In genomic region chr10:47454294-47455058, GRCh38 we compare ENCODE assay signal across 29 cellular contexts. TPM values are rescaled to one million over a fixed set of nuclear protein-coding genes. Genes with fewer than 3 reads are reported as not detected.
"Had no signal": no experiment of that assay in that cellular context is flagged by ENCODE, and none has a peak within 500 bp of the region (broad histone marks: within the 10 kb centered on the region; RNA-seq: fewer than 3 reads in every experiment).

No MANE protein-coding gene starts in this region.

- H3K27me3 ChIP-seq: breast epithelium, vagina had no signal

- H3K9me3 Mint-ChIP-seq: activated naive CD4-positive, alpha-beta T cell treated with anti-CD3 and anti-CD28 coated beads, Interleukin-2, amount 50 U/mL, for 24 hours; mesothelial cell of epicardium; neural crest cell; T-cell; WTC11 had no signal

- ATAC-seq: activated CD8-positive, alpha-beta T cell treated with anti-CD3 and anti-CD28 coated beads, Interleukin-2, amount 10 ng/mL, durations not matched to agents 7 days and 5 days; foreskin keratinocyte; left colon; psoas muscle; right cardiac atrium; T-cell; WTC11 had no signal

- H3K27ac ChIP-seq: breast epithelium, epithelial cell of prostate, foreskin keratinocyte, psoas muscle, stomach, vagina had no signal

- H3K4me1 Mint-ChIP-seq: activated naive CD4-positive, alpha-beta T cell treated with anti-CD3 and anti-CD28 coated beads, Interleukin-2, amount 50 U/mL, for 24 hours; T-cell had no signal

- H3K4me3 Mint-ChIP-seq: activated CD8-positive, alpha-beta T cell treated with anti-CD3 and anti-CD28 coated beads, Interleukin-2, amount 10 ng/mL, durations not matched to agents 7 days and 5 days; activated naive CD4-positive, alpha-beta T cell treated with anti-CD3 and anti-CD28 coated beads, Interleukin-2, amount 50 U/mL, for 24 hours; mesothelial cell of epicardium; neural crest cell; T-cell; WTC11 had no signal

- H3K36me3 ChIP-seq: breast epithelium, stomach, vagina had no signal

- H3K4me1 ChIP-seq: breast epithelium, psoas muscle, stomach, vagina had no signal

- H3K36me3 Mint-ChIP-seq: activated naive CD4-positive, alpha-beta T cell treated with anti-CD3 and anti-CD28 coated beads, Interleukin-2, amount 50 U/mL, for 24 hours; mesothelial cell of epicardium; T-cell; WTC11 had no signal

- H3K27ac Mint-ChIP-seq: activated CD8-positive, alpha-beta T cell treated with anti-CD3 and anti-CD28 coated beads, Interleukin-2, amount 10 ng/mL, durations not matched to agents 7 days and 5 days; activated naive CD4-positive, alpha-beta T cell treated with anti-CD3 and anti-CD28 coated beads, Interleukin-2, amount 50 U/mL, for 24 hours; mesothelial cell of epicardium; T-cell; WTC11 had no signal

- H3K4me3 ChIP-seq: breast epithelium, lung, psoas muscle, stomach, vagina had no signal

- DNase-seq: activated CD4-positive, alpha-beta T cell treated with anti-CD3 and anti-CD28 coated beads for 4 hours; activated CD8-positive, alpha-beta T cell treated with anti-CD3 and anti-CD28 coated beads, Interleukin-2, amount 10 ng/mL, durations not matched to agents 7 days and 5 days; activated effector memory CD4-positive, alpha-beta T cell treated with Interleukin-2 at 50 U/mL for 16 hours; activated T-cell treated with anti-CD3 and anti-CD28 coated beads, Interleukin-2, amount 50 U/mL, for 48 hours; cerebellar nuclear complex; dermis blood vessel endothelial cell; foreskin keratinocyte; glutamatergic neuron; hippocampal formation; left colon; psoas muscle; right cardiac atrium; stimulated activated CD4-positive, alpha-beta T cell treated with anti-CD3 and anti-CD28 coated beads, Interleukin-2, amount 100 ng/mL, for 24 hours; stomach; T-cell; trophoblast cell had no signal

- H3K9me3 ChIP-seq: breast epithelium, psoas muscle, stomach, vagina had no signal

RNA-seq across cellular contexts. Expression of gene ANXA8, which starts 29.4 kb away (rescaled TPM):
- total RNA-seq: activated CD8-positive, alpha-beta T cell treated with anti-CD3 and anti-CD28 coated beads, Interleukin-2, amount 10 ng/mL, durations not matched to agents 7 days and 5 days; dermis blood vessel endothelial cell; fibroblast of lung; left colon; neural crest cell; skeletal muscle tissue; T-cell; temporal lobe had no signal

RNA-seq across cellular contexts. Expression of gene FAM25G, which starts 37.0 kb away (rescaled TPM):
- total RNA-seq: activated CD8-positive, alpha-beta T cell treated with anti-CD3 and anti-CD28 coated beads, Interleukin-2, amount 10 ng/mL, durations not matched to agents 7 days and 5 days; astrocyte; breast epithelium; dermis blood vessel endothelial cell; fibroblast of lung; lung; mesothelial cell of epicardium; neural crest cell; osteoblast; psoas muscle; right cardiac atrium; skeletal muscle tissue; stomach; T-cell; temporal lobe; vagina; WTC11 had no signal
